Comparison of ENCODE assay signal across 15 cellular contexts in genomic region chr1:199149591-199149990, GRCh38.
DNase-seq lines count a peak whose midpoint lies in the region; ATAC-seq and TF ChIP-seq lines count a peak whose summit lies in the region.
"Had no signal": no experiment of that assay in that cellular context is flagged by ENCODE, and none has a peak within 500 bp of the region (broad histone marks: within the 10 kb centered on the region; RNA-seq: fewer than 3 reads in every experiment).

No MANE protein-coding gene starts in this region.

- peaks cover 63% of the 10 kb centered on the region for H3K4me1 ChIP-seq in A673 (ENCODE audit: insufficient read depth, low read length, poor library complexity, severe bottlenecking)

- CTCF ChIA-PET in A673 (lab: Charles Lee) = no interaction called here

- H3K4me3 ChIP-seq in A673 (ENCODE audit: low read depth, low read length, poor library complexity, severe bottlenecking) (no peak overlapping the region), SK-N-MC (peak overlapping the region; percentile 77)
- H3K4me3 ChIP-seq: GM23338, K562 had no signal

- BruUV-seq in A673 (replicated peaks; lab: Mats Ljungman, UMichigan) = no TSS peak

- peak overlapping the region; percentile 100 for H3K27ac ChIP-seq in A673 (ENCODE audit: low read depth, low read length, poor library complexity, severe bottlenecking)
- peak overlapping the region; percentile 100 for H3K27ac ChIP-seq in SK-N-MC
- H3K27ac ChIP-seq: C4-2B had no signal

- intact Hi-C loops in A673 (cut with micrococcal nuclease; ENCODE audit: unreplicated experiment) = no loop called here

- TF ChIP-seq CTCF in A673 (conservative IDR thresholded peaks at IDR 0.05; ENCODE audit: low read depth, low read length) = no peak

- POLR2A ChIA-PET in A673 (lab: Charles Lee; ENCODE audit: low non-redundant PET) = no interaction called here

- in situ Hi-C loops in G401 (cut with HindIII; ENCODE audit: low sequenced_read_pairs) = no loop called here

- no peaks in the 10 kb centered on the region for H3K36me3 ChIP-seq in A673 (ENCODE audit: insufficient read depth, low read length, poor library complexity, severe bottlenecking)
- no peaks in the 10 kb centered on the region for H3K36me3 ChIP-seq in SK-N-MC (ENCODE audit: insufficient read depth, low read length)

- DNase-seq in A673 (ENCODE audit: low spot score) (no peak), G401 (ENCODE audit: low spot score) (peak; percentile 78), SK-N-MC (ENCODE audit: low read depth, low spot score) (no peak), COR-L47 (lab: John Stamatoyannopoulos, UW) (no peak)
- no peak for DNase-seq in activated T-cell treated with anti-CD3 and anti-CD28 coated beads, Interleukin-2, amount 50 U/mL, for 48 hours
- DNase-seq: AML-193; CD4-positive, alpha-beta T cell; DMS79 treated with DMSO at 0.1 percent for 48 hours; EL; HCEC 1CT; IMR-90 had no signal

- H3K27me3 ChIP-seq in A673 (replicated peaks; ENCODE audit: insufficient read depth, low read depth, low read length, poor library complexity) = no peaks in the 10 kb centered on the region

- H3K9me3 ChIP-seq in A673 (ENCODE audit: low read depth, low read length, poor library complexity, severe bottlenecking) = no peaks in the 10 kb centered on the region
- no peaks in the 10 kb centered on the region for H3K9me3 ChIP-seq in SK-N-MC (ENCODE audit: low read depth, low read length)

- H3K9ac ChIP-seq in SK-N-MC (ENCODE audit: insufficient read length) = peak overlapping the region; percentile 95

- no peak for ATAC-seq in GM21526 (IDR thresholded peaks at IDR 0.05; ENCODE audit: low FRiP score, unreplicated experiment)
- ATAC-seq: GM23338, K562 had no signal
